ENCODE assay signal across 1 cellular context in the genomic region with DNA sequence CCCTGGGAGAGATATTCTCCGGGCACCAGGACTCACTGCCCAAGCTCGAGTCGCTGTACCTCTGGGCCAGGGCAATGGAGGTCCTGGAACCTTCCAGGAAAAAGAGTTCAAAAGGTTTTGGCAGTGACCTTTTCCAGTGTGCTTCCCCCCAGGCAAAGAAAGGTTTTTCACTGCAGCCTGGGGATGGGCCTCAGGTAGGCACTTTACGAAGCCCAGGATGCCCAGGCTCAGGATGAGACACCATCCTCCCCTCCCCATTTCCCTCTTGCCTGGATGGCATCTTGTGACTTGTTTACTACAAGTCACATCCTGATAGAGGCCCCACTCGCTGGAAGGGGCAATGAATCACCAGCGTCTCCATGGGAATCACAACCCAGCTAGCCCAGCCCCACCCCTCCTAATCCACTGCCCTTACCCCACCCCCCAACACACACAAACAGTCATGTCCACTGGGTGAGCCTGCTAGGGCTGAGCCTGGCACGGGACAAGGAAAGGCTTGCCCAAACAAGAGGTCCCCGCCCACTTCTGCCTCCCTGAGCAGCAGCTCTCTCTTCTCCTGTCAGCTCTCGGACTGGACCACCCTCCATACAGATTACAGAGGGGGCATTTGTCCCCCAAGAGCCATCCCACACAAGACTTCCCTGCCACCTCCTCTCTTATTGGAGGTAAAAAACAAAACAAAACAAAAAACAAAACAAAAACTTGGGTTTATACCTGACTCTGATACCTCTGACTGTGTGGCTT.
TF ChIP-seq lines count a peak whose summit lies in the region.

No MANE protein-coding gene starts in this region.

TF ChIP-seq in H1, 55 proteins besides CTCF, POLR2A, EP300 and RAD21 (continued from another document):
- TF ChIP-seq, protein P1, sequence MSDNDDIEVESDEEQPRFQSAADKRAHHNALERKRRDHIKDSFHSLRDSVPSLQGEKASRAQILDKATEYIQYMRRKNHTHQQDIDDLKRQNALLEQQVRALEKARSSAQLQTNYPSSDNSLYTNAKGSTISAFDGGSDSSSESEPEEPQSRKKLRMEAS (IDR thresholded peaks at IDR 0.05), result no peak
- TF ChIP-seq GTF2F1 (IDR thresholded peaks at IDR 0.05; ENCODE audit: borderline replicate concordance, low read depth, low read length) (no peak), EGR1 (IDR thresholded peaks at IDR 0.05; ENCODE audit: borderline replicate concordance, low read depth, low read length) (no peak)
TF ChIP-seq in H1: peak in this region for 0.
